In genomic region chr10:97361050-97361901, GRCh38 we compare ENCODE assay signal across 28 cellular contexts. TPM values are rescaled to one million over a fixed set of nuclear protein-coding genes. Genes with fewer than 3 reads are reported as not detected.
DNase-seq lines count a peak whose midpoint lies in the region; ATAC-seq and TF ChIP-seq lines count a peak whose summit lies in the region.
"Had no signal": no experiment of that assay in that cellular context is flagged by ENCODE, and none has a peak within 500 bp of the region (broad histone marks: within the 10 kb centered on the region; RNA-seq: fewer than 3 reads in every experiment).

No MANE protein-coding gene starts in this region.

- H3K9me3 ChIP-seq in BLaER1 treated with 17β-estradiol and CSF1 and Interleukin-3, amounts not matched to agents 10 nM and 100 nM (replicated peaks in 1 of 11): no peaks in the 10 kb centered on the region; a peak in 1 of 22 replicates
- no peaks in the 10 kb centered on the region for H3K9me3 ChIP-seq in CD4-positive, CD25-positive, alpha-beta regulatory T cell (ENCODE audit: control insufficient read depth in 2 of 2, low read length in 2 of 2)
- H3K9me3 ChIP-seq in neural progenitor cell (ENCODE audit: low read depth): no peaks in the 10 kb centered on the region
- H3K9me3 ChIP-seq: breast epithelium, psoas muscle, sigmoid colon, transverse colon had no signal

- H2AFZ ChIP-seq in neural progenitor cell (replicated peaks): no peak overlapping the region
- H2AFZ ChIP-seq: PC-9 had no signal

- no peak for ATAC-seq in CD4-positive, CD25-positive, alpha-beta regulatory T cell (ENCODE audit: low read depth in 2 of 2)
- no peak for ATAC-seq in HG02588 (IDR thresholded peaks at IDR 0.05; ENCODE audit: unreplicated experiment)
- ATAC-seq: activated CD8-positive, alpha-beta T cell treated with anti-CD3 and anti-CD28 coated beads for 36 hours; activated T-helper 17 cell treated with anti-CD3 and anti-CD28 coated beads, Interleukin-2, amount 50 U/mL, for 72 hours; left colon; psoas muscle; Right ventricle myocardium inferior; SK-N-SH treated with all-trans-retinoic acid at 6 μM for 48 hours had no signal

- no peaks in the 10 kb centered on the region for H3F3A ChIP-seq in neural progenitor cell (ENCODE audit: low read depth)

- H3K79me2 ChIP-seq in neural progenitor cell (ENCODE audit: low read depth): no peaks in the 10 kb centered on the region

- no peak overlapping the region for H3K4me3 ChIP-seq in BLaER1 treated with 17β-estradiol and CSF1 and Interleukin-3, amounts not matched to agents 10 nM and 100 nM
- H3K4me3 ChIP-seq in CD4-positive, CD25-positive, alpha-beta regulatory T cell (ENCODE audit: low read depth, low read length): no peak overlapping the region
- no peak overlapping the region for H3K4me3 ChIP-seq in neural progenitor cell
- H3K4me3 ChIP-seq: breast epithelium, PC-9, psoas muscle, sigmoid colon, transverse colon had no signal

- H3K4me1 Mint-ChIP-seq in CD4-positive, CD25-positive, alpha-beta regulatory T cell: peaks cover 0 to 10% (median 1%) of the 10 kb centered on the region in 4 donors
- peaks cover 96% of the 10 kb centered on the region for H3K4me1 Mint-ChIP-seq in dendritic cell treated with granulocyte-macrophage colony-stimulating factor and Interleukin-4, amounts not matched to agents 40 ng/mL and 50 ng/mL, for 4 days (ENCODE audit: low read depth)
- H3K4me1 Mint-ChIP-seq in neural progenitor cell: no peaks in the 10 kb centered on the region
- H3K4me1 Mint-ChIP-seq: activated T-helper 17 cell treated with anti-CD3 and anti-CD28 coated beads, Interleukin-2, amount 50 U/mL, for 72 hours; CD4-positive, alpha-beta memory T cell had no signal

- peak overlapping the region in 10 of 11 experiments; percentile 11 to 88 (median 38); a peak in 14 of 22 replicates for H3K9ac ChIP-seq in BLaER1 treated with 17β-estradiol and CSF1 and Interleukin-3, amounts not matched to agents 10 nM and 100 nM
- no peak overlapping the region for H3K9ac ChIP-seq in neural progenitor cell

- peaks cover 46 to 96% (median 92%) of the 10 kb centered on the region in 11 experiments for H3K36me3 ChIP-seq in BLaER1 treated with 17β-estradiol and CSF1 and Interleukin-3, amounts not matched to agents 10 nM and 100 nM
- H3K36me3 ChIP-seq in CD4-positive, CD25-positive, alpha-beta regulatory T cell (ENCODE audit: control insufficient read depth, insufficient read depth, low read length): peaks cover 9% of the 10 kb centered on the region
- no peaks in the 10 kb centered on the region for H3K36me3 ChIP-seq in neural progenitor cell
- H3K36me3 ChIP-seq: breast epithelium, transverse colon had no signal

- DNase-seq in CD4-positive, CD25-positive, alpha-beta regulatory T cell: no peak
- DNase-seq in neural progenitor cell (ENCODE audit: low spot score) (no peak), NCI-H69 (lab: John Stamatoyannopoulos, UW) (no peak), HCEC 1CT (no peak)
- DNase-seq: activated CD4-positive, alpha-beta T cell treated with anti-CD3 and anti-CD28 coated beads for 1 hour; activated CD8-positive, alpha-beta memory T cell treated with anti-CD3 and anti-CD28 coated beads, Interleukin-2, amount 50 U/mL, for 48 hours; activated CD8-positive, alpha-beta T cell treated with anti-CD3 and anti-CD28 coated beads for 36 hours; activated naive CD4-positive, alpha-beta T cell treated with anti-CD3 and anti-CD28 coated beads, Interleukin-2, amount 50 U/mL, for 16 hours; CD4-positive, alpha-beta memory T cell; immature natural killer cell; left colon; MM.1S; NCI-H1417; NCI-H2081; NCI-H526; PC-9; psoas muscle; sigmoid colon; stimulated activated CD4-positive, alpha-beta T cell treated with anti-CD3 and anti-CD28 coated beads, Interleukin-4, amount 100 ng/mL, for 1 hour; T-helper 2 cell; transverse colon had no signal

- intact Hi-C loops in dendritic cell treated with granulocyte-macrophage colony-stimulating factor and Interleukin-4, amounts not matched to agents 40 ng/mL and 50 ng/mL, for 4 days (cut with micrococcal nuclease): no loop called here

- H3K4me3 Mint-ChIP-seq in CD4-positive, CD25-positive, alpha-beta regulatory T cell: no peak overlapping the region
- no peak overlapping the region for H3K4me3 Mint-ChIP-seq in dendritic cell treated with granulocyte-macrophage colony-stimulating factor and Interleukin-4, amounts not matched to agents 40 ng/mL and 50 ng/mL, for 4 days
- H3K4me3 Mint-ChIP-seq in neural progenitor cell: no peak overlapping the region
- H3K4me3 Mint-ChIP-seq: activated CD8-positive, alpha-beta T cell treated with anti-CD3 and anti-CD28 coated beads for 36 hours; activated T-helper 17 cell treated with anti-CD3 and anti-CD28 coated beads, Interleukin-2, amount 50 U/mL, for 72 hours; CD4-positive, alpha-beta memory T cell; immature natural killer cell had no signal

- H3K27ac Mint-ChIP-seq in CD4-positive, CD25-positive, alpha-beta regulatory T cell: peak overlapping the region in 2 of 3 donors; percentile 36 to 79
- H3K27ac Mint-ChIP-seq in dendritic cell treated with granulocyte-macrophage colony-stimulating factor and Interleukin-4, amounts not matched to agents 40 ng/mL and 50 ng/mL, for 4 days: peak overlapping the region; percentile 46
- H3K27ac Mint-ChIP-seq in neural progenitor cell: peak overlapping the region; percentile 76
- H3K27ac Mint-ChIP-seq: activated CD8-positive, alpha-beta T cell treated with anti-CD3 and anti-CD28 coated beads for 36 hours; activated T-helper 17 cell treated with anti-CD3 and anti-CD28 coated beads, Interleukin-2, amount 50 U/mL, for 72 hours had no signal

- peaks cover 41 to 100% (median 90%) of the 10 kb centered on the region in 10 experiments for H3K4me1 ChIP-seq in BLaER1 treated with 17β-estradiol and CSF1 and Interleukin-3, amounts not matched to agents 10 nM and 100 nM
- H3K4me1 ChIP-seq in CD4-positive, CD25-positive, alpha-beta regulatory T cell (ENCODE audit: control insufficient read depth, insufficient read depth, low read length, poor library complexity, severe bottlenecking): no peaks in the 10 kb centered on the region
- H3K4me1 ChIP-seq in neural progenitor cell: no peaks in the 10 kb centered on the region
- H3K4me1 ChIP-seq: breast epithelium, sigmoid colon, transverse colon had no signal

- H3K27me3 ChIP-seq in BLaER1 treated with 17β-estradiol and CSF1 and Interleukin-3, amounts not matched to agents 10 nM and 100 nM: no peaks in the 10 kb centered on the region
- H3K27me3 ChIP-seq in CD4-positive, CD25-positive, alpha-beta regulatory T cell (ENCODE audit: control insufficient read depth, insufficient read depth, low read length): no peaks in the 10 kb centered on the region
- no peaks in the 10 kb centered on the region for H3K27me3 ChIP-seq in neural progenitor cell
- H3K27me3 ChIP-seq: breast epithelium, sigmoid colon, transverse colon had no signal

- peaks cover 0 to 1% (median 0%) of the 10 kb centered on the region in 7 donors for H3K9me3 Mint-ChIP-seq in CD4-positive, CD25-positive, alpha-beta regulatory T cell
- H3K9me3 Mint-ChIP-seq in dendritic cell treated with granulocyte-macrophage colony-stimulating factor and Interleukin-4, amounts not matched to agents 40 ng/mL and 50 ng/mL, for 4 days: no peaks in the 10 kb centered on the region
- no peaks in the 10 kb centered on the region for H3K9me3 Mint-ChIP-seq in neural progenitor cell
- H3K9me3 Mint-ChIP-seq: activated CD8-positive, alpha-beta T cell treated with anti-CD3 and anti-CD28 coated beads for 36 hours; activated T-helper 17 cell treated with anti-CD3 and anti-CD28 coated beads, Interleukin-2, amount 50 U/mL, for 72 hours; CD4-positive, alpha-beta memory T cell; immature natural killer cell had no signal

- H3K27me3 Mint-ChIP-seq in CD4-positive, CD25-positive, alpha-beta regulatory T cell: no peaks in the 10 kb centered on the region
- no peaks in the 10 kb centered on the region for H3K27me3 Mint-ChIP-seq in dendritic cell treated with granulocyte-macrophage colony-stimulating factor and Interleukin-4, amounts not matched to agents 40 ng/mL and 50 ng/mL, for 4 days
- H3K27me3 Mint-ChIP-seq in neural progenitor cell (ENCODE audit: insufficient read depth, low read depth): peaks cover 2% of the 10 kb centered on the region
- H3K27me3 Mint-ChIP-seq: activated CD8-positive, alpha-beta T cell treated with anti-CD3 and anti-CD28 coated beads for 36 hours; activated T-helper 17 cell treated with anti-CD3 and anti-CD28 coated beads, Interleukin-2, amount 50 U/mL, for 72 hours; CD4-positive, alpha-beta memory T cell had no signal

- H3K27ac ChIP-seq in BLaER1 treated with 17β-estradiol and CSF1 and Interleukin-3, amounts not matched to agents 10 nM and 100 nM: peak overlapping the region; percentile 43 to 100 (median 99); a peak in 21 of 22 replicates
- no peak overlapping the region for H3K27ac ChIP-seq in CD4-positive, CD25-positive, alpha-beta regulatory T cell (ENCODE audit: insufficient read depth, low read length, poor library complexity, severe bottlenecking)
- H3K27ac ChIP-seq in neural progenitor cell: no peak overlapping the region
- H3K27ac ChIP-seq: breast epithelium, PC-9, psoas muscle, sigmoid colon, transverse colon had no signal

- no peak for TF ChIP-seq CTCF in neural progenitor cell (IDR thresholded peaks at IDR 0.05)

- H3K4me2 ChIP-seq in BLaER1 treated with 17β-estradiol and CSF1 and Interleukin-3, amounts not matched to agents 10 nM and 100 nM: peak overlapping the region in 8 of 11 experiments; percentile 59 to 88 (median 76); a peak in 14 of 22 replicates
- no peak overlapping the region for H3K4me2 ChIP-seq in neural progenitor cell
- H3K4me2 ChIP-seq: PC-9 had no signal

- H4K20me1 ChIP-seq in BLaER1 treated with 17β-estradiol and CSF1 and Interleukin-3, amounts not matched to agents 10 nM and 100 nM: no peaks in the 10 kb centered on the region
- H4K20me1 ChIP-seq in neural progenitor cell (ENCODE audit: low read depth): no peaks in the 10 kb centered on the region

- peaks cover 30% of the 10 kb centered on the region for H3K36me3 Mint-ChIP-seq in CD4-positive, CD25-positive, alpha-beta regulatory T cell
- peaks cover 77% of the 10 kb centered on the region for H3K36me3 Mint-ChIP-seq in dendritic cell treated with granulocyte-macrophage colony-stimulating factor and Interleukin-4, amounts not matched to agents 40 ng/mL and 50 ng/mL, for 4 days (ENCODE audit: low read depth)
- peaks cover 16% of the 10 kb centered on the region for H3K36me3 Mint-ChIP-seq in neural progenitor cell

RNA-seq across cellular contexts. Expression of gene FRAT2, which starts 26.7 kb away (rescaled TPM):
- total RNA-seq in CD4-positive, CD25-positive, alpha-beta regulatory T cell: 28.0 TPM
- polyA plus RNA-seq in CD4-positive, CD25-positive, alpha-beta regulatory T cell: 10 to 100 TPM in 3 of 4 donors, 1 to 10 TPM in 1; 8.8 to 17.2 (median 10.9) TPM
- 14.9 and 27.4 TPM in 2 replicates for total RNA-seq in neural progenitor cell (ENCODE audit: low replicate concordance)

RNA-seq across cellular contexts. Expression of gene RRP12, which starts 39.9 kb away (rescaled TPM):
- 82.0 TPM for total RNA-seq in CD4-positive, CD25-positive, alpha-beta regulatory T cell
- 1 to 10 TPM; 5.1 to 9.1 (median 7.3) TPM for polyA plus RNA-seq in CD4-positive, CD25-positive, alpha-beta regulatory T cell
- 6.1 and 13.8 TPM in 2 replicates for total RNA-seq in neural progenitor cell (ENCODE audit: low replicate concordance)

RNA-seq across cellular contexts. Expression of gene FRAT1, which starts 42.2 kb away (rescaled TPM):
- 28.2 TPM for total RNA-seq in CD4-positive, CD25-positive, alpha-beta regulatory T cell
- polyA plus RNA-seq in CD4-positive, CD25-positive, alpha-beta regulatory T cell: 1 to 10 TPM; 5.6 to 8.9 (median 6.4) TPM
- total RNA-seq in neural progenitor cell (ENCODE audit: low replicate concordance): 2.0 and 8.8 TPM in 2 replicates

Comparison
In these comparisons a context has a peak if more than half of its experiments do, and no peak if none do; other contexts are left out.
1. H3K27ac ChIP-seq: peak in BLaER1 treated with 17β-estradiol and CSF1 and Interleukin-3, amounts not matched to agents 10 nM and 100 nM (11 of 11); none in CD4-positive, CD25-positive, alpha-beta regulatory T cell (single experiment) and neural progenitor cell (single experiment).
2. Peak in every context shown above with its lines, with median percentiles within 50 percentile points of each other: H3K27ac Mint-ChIP-seq.